ENCODE assay signal across 11 cellular contexts in genomic region chr2:160582481-160583161, GRCh38.
DNase-seq lines count a peak whose midpoint lies in the region; ATAC-seq, FAIRE-seq and TF ChIP-seq lines count a peak whose summit lies in the region.
"Had no signal": no experiment of that assay in that cellular context is flagged by ENCODE, and none has a peak within 500 bp of the region (broad histone marks: within the 10 kb centered on the region; RNA-seq: fewer than 3 reads in every experiment).

No MANE protein-coding gene starts in this region.

- no peak overlapping the region for H3K4me3 Mint-ChIP-seq in activated T-helper 17 cell treated with anti-CD3 and anti-CD28 coated beads, Interleukin-2, amount 50 U/mL, for 72 hours
- no peak overlapping the region for H3K4me3 Mint-ChIP-seq in naive thymus-derived CD8-positive, alpha-beta T cell
- H3K4me3 Mint-ChIP-seq: activated naive CD8-positive, alpha-beta T cell had no signal

- H3K4me1 ChIP-seq in adrenal gland (replicated peaks in 1 of 2) (peaks cover 11 to 18% of the 10 kb centered on the region in 2 donors), heart left ventricle (peaks cover 0 to 41% (median 25%) of the 10 kb centered on the region in 12 donors), prostate gland (replicated peaks) (peaks cover 17% of the 10 kb centered on the region)

- no peak for FAIRE-seq in D721Med (lab: Jason Lieb, UNC)
- FAIRE-seq: GM19239 had no signal

- H3K27me3 Mint-ChIP-seq in activated T-helper 17 cell treated with anti-CD3 and anti-CD28 coated beads, Interleukin-2, amount 50 U/mL, for 72 hours, result peaks cover 3% of the 10 kb centered on the region
- H3K27me3 Mint-ChIP-seq in naive thymus-derived CD8-positive, alpha-beta T cell, result peaks cover 0 to 4% (median 0%) of the 10 kb centered on the region in 5 donors
- H3K27me3 Mint-ChIP-seq: activated naive CD8-positive, alpha-beta T cell had no signal

- no peak for TF ChIP-seq CTCF in adrenal gland (IDR thresholded peaks at IDR 0.05)
- no peak for TF ChIP-seq CTCF in heart left ventricle (IDR thresholded peaks at IDR 0.05)
- peak in 1 of 4 experiments; percentile 13 for TF ChIP-seq CTCF in prostate gland (IDR thresholded peaks at IDR 0.05)
- no peak for TF ChIP-seq CTCF in D721Med (IDR thresholded peaks at IDR 0.05; ENCODE audit: insufficient read depth, missing control alignments)

- H3K9me3 ChIP-seq in adrenal gland (replicated peaks in 1 of 3), result no peaks in the 10 kb centered on the region
- peaks cover 0 to 6% (median 0%) of the 10 kb centered on the region in 12 donors for H3K9me3 ChIP-seq in heart left ventricle
- no peaks in the 10 kb centered on the region for H3K9me3 ChIP-seq in prostate gland

- intact Hi-C loops in adrenal gland (cut with DNase I) (no loop called here), heart left ventricle (cut with DNase I) (no loop called here), prostate gland (cut with DNase I) (no loop called here)

- ATAC-seq in heart left ventricle, result peak; percentile 33 to 55 (median 46)
- no peak for ATAC-seq in activated T-helper 17 cell treated with anti-CD3 and anti-CD28 coated beads, Interleukin-2, amount 50 U/mL, for 72 hours (replicated peaks)
- ATAC-seq in naive thymus-derived CD8-positive, alpha-beta T cell, result no peak

- DNase-seq in EL (peak; percentile 81), adrenal gland (peak in 5 of 7 donors; percentile 21 to 63 (median 28)), heart left ventricle (no peak), prostate gland (ENCODE audit: low spot score) (peak; percentile 17), GF-D8 (lab: John Stamatoyannopoulos, UW) (no peak), D721Med (ENCODE audit: insufficient read length, low spot score) (no peak)
- no peak for DNase-seq in naive thymus-derived CD8-positive, alpha-beta T cell
- DNase-seq: NCI-H2171 had no signal

- H3K27ac ChIP-seq in adrenal gland (peak overlapping the region in 2 of 5 donors; percentile 3 to 72), heart left ventricle (peak overlapping the region in 11 of 12 donors; percentile 7 to 78 (median 65)), prostate gland (peak overlapping the region in 1 of 2 donors; percentile 6)

- H3K36me3 ChIP-seq in adrenal gland (replicated peaks in 1 of 2), result no peaks in the 10 kb centered on the region
- H3K36me3 ChIP-seq in heart left ventricle, result no peaks in the 10 kb centered on the region
- no peaks in the 10 kb centered on the region for H3K36me3 ChIP-seq in prostate gland

- H3K36me3 Mint-ChIP-seq in activated T-helper 17 cell treated with anti-CD3 and anti-CD28 coated beads, Interleukin-2, amount 50 U/mL, for 72 hours (ENCODE audit: low read depth), result no peaks in the 10 kb centered on the region
- no peaks in the 10 kb centered on the region for H3K36me3 Mint-ChIP-seq in naive thymus-derived CD8-positive, alpha-beta T cell
- H3K36me3 Mint-ChIP-seq: activated naive CD8-positive, alpha-beta T cell had no signal

- H3K4me1 Mint-ChIP-seq in activated T-helper 17 cell treated with anti-CD3 and anti-CD28 coated beads, Interleukin-2, amount 50 U/mL, for 72 hours, result peaks cover 8% of the 10 kb centered on the region
- H3K4me1 Mint-ChIP-seq in naive thymus-derived CD8-positive, alpha-beta T cell, result peaks cover 6 to 13% (median 9%) of the 10 kb centered on the region in 4 donors

- no peaks in the 10 kb centered on the region for H3K27me3 ChIP-seq in adrenal gland
- H3K27me3 ChIP-seq in heart left ventricle, result no peaks in the 10 kb centered on the region
- H3K27me3 ChIP-seq in prostate gland (replicated peaks; ENCODE audit: insufficient read depth), result no peaks in the 10 kb centered on the region

- no peak for TF ChIP-seq POLR2A in adrenal gland (IDR thresholded peaks at IDR 0.05)
- no peak for TF ChIP-seq POLR2A in heart left ventricle (IDR thresholded peaks at IDR 0.05)
- no peak for TF ChIP-seq POLR2A in prostate gland (IDR thresholded peaks at IDR 0.05)

- no peak overlapping the region for H3K4me3 ChIP-seq in adrenal gland
- H3K4me3 ChIP-seq in heart left ventricle, result no peak overlapping the region
- H3K4me3 ChIP-seq in prostate gland, result no peak overlapping the region

- POLR2A ChIA-PET in naive thymus-derived CD8-positive, alpha-beta T cell (lab: Charles Lee), result interaction anchor here (0.7 kb wide), 1 partner anchor 29 kb away, joined by 3 read pairs; no protein-coding TSS in a partner anchor

- no peak overlapping the region for H3K27ac Mint-ChIP-seq in activated T-helper 17 cell treated with anti-CD3 and anti-CD28 coated beads, Interleukin-2, amount 50 U/mL, for 72 hours
- no peak overlapping the region for H3K27ac Mint-ChIP-seq in naive thymus-derived CD8-positive, alpha-beta T cell
- H3K27ac Mint-ChIP-seq: activated naive CD8-positive, alpha-beta T cell had no signal

- no peaks in the 10 kb centered on the region for H3K9me3 Mint-ChIP-seq in activated T-helper 17 cell treated with anti-CD3 and anti-CD28 coated beads, Interleukin-2, amount 50 U/mL, for 72 hours
- no peaks in the 10 kb centered on the region for H3K9me3 Mint-ChIP-seq in naive thymus-derived CD8-positive, alpha-beta T cell

- WGBS in adrenal gland, 4 donors, result 54 to 74% (median 66%) methylated on average over 3 of the region's 3 CpGs
- WGBS in heart left ventricle, 4 donors, result 37 to 40% (median 39%) methylated on average over 3 of the region's 3 CpGs
- WGBS in prostate gland, result 14% methylated on average over 3 of the region's 3 CpGs

Comparison
In these comparisons a context has a peak if more than half of its experiments do, and no peak if none do; other contexts are left out.
1. DNase-seq: peak in EL (single experiment), adrenal gland (5 of 7) and prostate gland (single experiment); none in heart left ventricle (0 of 5), GF-D8 (single experiment), naive thymus-derived CD8-positive, alpha-beta T cell (0 of 10) and D721Med (single experiment).
2. ATAC-seq: peak in heart left ventricle (4 of 4); none in activated T-helper 17 cell treated with anti-CD3 and anti-CD28 coated beads, Interleukin-2, amount 50 U/mL, for 72 hours (single experiment) and naive thymus-derived CD8-positive, alpha-beta T cell (0 of 2).